11 cellular contexts compared by ENCODE assay signal in genomic region chr1:231613419-231614349, GRCh38. TPM values are rescaled to one million over a fixed set of nuclear protein-coding genes. Genes with fewer than 3 reads are reported as not detected.
DNase-seq lines count a peak whose midpoint lies in the region; ATAC-seq and TF ChIP-seq lines count a peak whose summit lies in the region.
"Had no signal": no experiment of that assay in that cellular context is flagged by ENCODE, and none has a peak within 500 bp of the region (broad histone marks: within the 10 kb centered on the region; RNA-seq: fewer than 3 reads in every experiment).

No MANE protein-coding gene starts in this region.

- no peaks in the 10 kb centered on the region for H3K27me3 Mint-ChIP-seq in activated T-cell treated with anti-CD3 and anti-CD28 coated beads, Interleukin-2, amount 50 U/mL, for 72 hours (ENCODE audit: low read depth)
- H3K27me3 Mint-ChIP-seq in activated CD8-positive, alpha-beta T cell treated with anti-CD3 and anti-CD28 coated beads for 36 hours, result no peaks in the 10 kb centered on the region

- POLR2A ChIA-PET in activated CD8-positive, alpha-beta T cell treated with anti-CD3 and anti-CD28 coated beads for 36 hours (lab: Charles Lee), result interaction anchor here (0.8 to 1.3 kb wide), 2 partner anchors 12 to 276 kb away, joined by 3 read pairs; partner anchors contain the start of genes DISC1 and EXOC8

- no peaks in the 10 kb centered on the region for H3K9me2 ChIP-seq in MM.1S (replicated peaks; ENCODE audit: insufficient read depth, low read length)

- intact Hi-C loops in activated CD8-positive, alpha-beta T cell treated with anti-CD3 and anti-CD28 coated beads for 36 hours (cut with micrococcal nuclease), result no loop called here

- H3K27ac ChIP-seq in MM.1S (ENCODE audit: low read length) (peak overlapping the region; percentile 83), thymus (ENCODE audit: low read depth) (peak overlapping the region; percentile 68)
- H3K27ac ChIP-seq: C4-2B, cardiac muscle cell had no signal

- no peak for TF ChIP-seq CTCF in MM.1S (IDR thresholded peaks at IDR 0.05; ENCODE audit: low read length)
- no peak for TF ChIP-seq CTCF in activated CD8-positive, alpha-beta T cell treated with anti-CD3 and anti-CD28 coated beads for 36 hours (IDR thresholded peaks at IDR 0.05)

- H3K9me3 Mint-ChIP-seq in activated T-cell treated with anti-CD3 and anti-CD28 coated beads, Interleukin-2, amount 50 U/mL, for 72 hours, result peaks cover 4 to 10% of the 10 kb centered on the region in 2 donors
- H3K9me3 Mint-ChIP-seq in activated CD8-positive, alpha-beta T cell treated with anti-CD3 and anti-CD28 coated beads for 36 hours, result peaks cover 13% of the 10 kb centered on the region

- peaks cover 10 to 17% of the 10 kb centered on the region in 2 donors for H3K36me3 Mint-ChIP-seq in activated T-cell treated with anti-CD3 and anti-CD28 coated beads, Interleukin-2, amount 50 U/mL, for 72 hours (ENCODE audit: insufficient read depth in 2 of 2)
- H3K36me3 Mint-ChIP-seq in activated CD8-positive, alpha-beta T cell treated with anti-CD3 and anti-CD28 coated beads for 36 hours (ENCODE audit: low read depth), result peaks cover 13% of the 10 kb centered on the region

- peaks cover 39% of the 10 kb centered on the region for H3K4me1 ChIP-seq in MM.1S (ENCODE audit: low read length)
- H3K4me1 ChIP-seq in thymus (ENCODE audit: control insufficient read depth, insufficient read depth, low read length), result peaks cover 22% of the 10 kb centered on the region

- peak overlapping the region; percentile 81 for H3K4me2 ChIP-seq in MM.1S (ENCODE audit: low read depth, low read length)

- DNase-seq in activated T-cell treated with anti-CD3 and anti-CD28 coated beads, Interleukin-2, amount 50 U/mL, for 72 hours, result no peak
- DNase-seq in activated T-cell treated with anti-CD3 and anti-CD28 coated beads, Interleukin-2, amount 50 U/mL, for 1 hour, result no peak
- DNase-seq in MM.1S (peak; percentile 54), epidermal melanocyte (ENCODE audit: insufficient read length, low spot score) (no peak)
- DNase-seq in activated CD8-positive, alpha-beta T cell treated with anti-CD3 and anti-CD28 coated beads for 36 hours, result no peak
- no peak for DNase-seq in central memory CD4-positive, alpha-beta T cell
- DNase-seq: H7 had no signal

- H3K27me3 ChIP-seq in MM.1S (replicated peaks; ENCODE audit: insufficient read depth, low read length), result no peaks in the 10 kb centered on the region
- H3K27me3 ChIP-seq in thymus (ENCODE audit: control insufficient read depth, insufficient read depth), result no peaks in the 10 kb centered on the region
- H3K27me3 ChIP-seq: cardiac muscle cell had no signal

- no peaks in the 10 kb centered on the region for H3K36me3 ChIP-seq in MM.1S (replicated peaks; ENCODE audit: insufficient read depth, low read length)
- no peaks in the 10 kb centered on the region for H3K36me3 ChIP-seq in thymus (ENCODE audit: control insufficient read depth, insufficient read depth)
- H3K36me3 ChIP-seq: cardiac muscle cell had no signal

- H3F3A ChIP-seq in MM.1S (ENCODE audit: insufficient read depth, low read length), result peaks cover 33% of the 10 kb centered on the region

- H3K9me3 ChIP-seq in MM.1S (replicated peaks; ENCODE audit: insufficient read depth, low read length), result no peaks in the 10 kb centered on the region
- H3K9me3 ChIP-seq in thymus (ENCODE audit: control insufficient read depth), result no peaks in the 10 kb centered on the region

- H2AFZ ChIP-seq in MM.1S (ENCODE audit: low read length), result peak overlapping the region; percentile 54

- peak overlapping the region; percentile 70 to 81 for H3K4me3 Mint-ChIP-seq in activated T-cell treated with anti-CD3 and anti-CD28 coated beads, Interleukin-2, amount 50 U/mL, for 72 hours
- H3K4me3 Mint-ChIP-seq in activated CD8-positive, alpha-beta T cell treated with anti-CD3 and anti-CD28 coated beads for 36 hours, result no peak overlapping the region

- ATAC-seq in activated T-cell treated with anti-CD3 and anti-CD28 coated beads, Interleukin-2, amount 50 U/mL, for 72 hours (replicated peaks in 1 of 2), result no peak
- ATAC-seq in activated CD8-positive, alpha-beta T cell treated with anti-CD3 and anti-CD28 coated beads for 36 hours, result no peak
- ATAC-seq in GM21576 (IDR thresholded peaks at IDR 0.05; ENCODE audit: unreplicated experiment), result no peak

- peak overlapping the region; percentile 35 for H3K4me3 ChIP-seq in MM.1S (ENCODE audit: low read length)
- no peak overlapping the region for H3K4me3 ChIP-seq in thymus (ENCODE audit: low read length)
- H3K4me3 ChIP-seq: cardiac muscle cell had no signal

- H3K4me1 Mint-ChIP-seq in activated T-cell treated with anti-CD3 and anti-CD28 coated beads, Interleukin-2, amount 50 U/mL, for 72 hours (ENCODE audit: low read depth), result peaks cover 40% of the 10 kb centered on the region
- peaks cover 44% of the 10 kb centered on the region for H3K4me1 Mint-ChIP-seq in activated CD8-positive, alpha-beta T cell treated with anti-CD3 and anti-CD28 coated beads for 36 hours (ENCODE audit: low read depth)

- no peaks in the 10 kb centered on the region for H4K20me1 ChIP-seq in MM.1S (ENCODE audit: insufficient read depth, low read length)

- no peak overlapping the region for H3K9ac ChIP-seq in MM.1S (ENCODE audit: low read length)

- WGBS in thymus, result 61% methylated on average over 7 of the region's 7 CpGs

- H3K79me2 ChIP-seq in MM.1S (ENCODE audit: low read length), result peaks cover 15% of the 10 kb centered on the region

- CTCF ChIA-PET in activated CD8-positive, alpha-beta T cell treated with anti-CD3 and anti-CD28 coated beads for 36 hours (lab: Charles Lee), result interaction anchor here (1.0 to 1.5 kb wide), 2 partner anchors 13 to 252 kb away, joined by 3 read pairs; partner anchors contain the start of gene DISC1

- peak overlapping the region; percentile 69 for H3K27ac Mint-ChIP-seq in activated T-cell treated with anti-CD3 and anti-CD28 coated beads, Interleukin-2, amount 50 U/mL, for 72 hours
- H3K27ac Mint-ChIP-seq in activated CD8-positive, alpha-beta T cell treated with anti-CD3 and anti-CD28 coated beads for 36 hours, result peak overlapping the region; percentile 89

RNA-seq across cellular contexts. Expression of gene DISC1, which starts 12.9 kb away (rescaled TPM):
- total RNA-seq in activated T-cell treated with anti-CD3 and anti-CD28 coated beads, Interleukin-2, amount 50 U/mL, for 72 hours, result 1 to 10 TPM; 2.9 to 5.8 TPM
- total RNA-seq in activated CD8-positive, alpha-beta T cell treated with anti-CD3 and anti-CD28 coated beads for 36 hours, result 1 to 10 TPM; 3.5 to 5.0 TPM
- polyA plus RNA-seq in thymus, result 4.4 TPM
